ENCODE assay signal across 9 cellular contexts in genomic region chr6:149852180-149852579, GRCh38. TPM values are rescaled to one million over a fixed set of nuclear protein-coding genes. Genes with fewer than 3 reads are reported as not detected.
DNase-seq lines count a peak whose midpoint lies in the region; ATAC-seq and TF ChIP-seq lines count a peak whose summit lies in the region.
"Had no signal": no experiment of that assay in that cellular context is flagged by ENCODE, and none has a peak within 500 bp of the region (broad histone marks: within the 10 kb centered on the region; RNA-seq: fewer than 3 reads in every experiment).

No MANE protein-coding gene starts in this region.

- intact Hi-C loops in A673 (cut with micrococcal nuclease; ENCODE audit: unreplicated experiment), result no loop called here
- intact Hi-C loops in PC-9 (cut with micrococcal nuclease; ENCODE audit: unreplicated experiment), result no loop called here

- H3K79me2 ChIP-seq in PC-9 (ENCODE audit: low read depth), result peaks cover 61% of the 10 kb centered on the region

- H3K9me3 ChIP-seq in A673 (ENCODE audit: low read depth, low read length, poor library complexity, severe bottlenecking) (no peaks in the 10 kb centered on the region), PC-9 (ENCODE audit: insufficient read depth, low read depth) (no peaks in the 10 kb centered on the region)

- peak overlapping the region; percentile 80 for H3K4me2 ChIP-seq in PC-9

- H3K27me3 ChIP-seq in A673 (replicated peaks; ENCODE audit: insufficient read depth, low read depth, low read length, poor library complexity), result no peaks in the 10 kb centered on the region
- no peaks in the 10 kb centered on the region for H3K27me3 ChIP-seq in PC-9 (ENCODE audit: insufficient read depth, low read depth)

- BruUV-seq in A673 (replicated peaks; lab: Mats Ljungman, UMichigan), result no TSS peak
- BruUV-seq in PC-9 (replicated peaks; lab: Mats Ljungman, UMichigan), result no TSS peak

- 0 out of 2 replicates have a peak, but pooled peaks cover 2% of the 10 kb centered on the region for H4K20me1 ChIP-seq in PC-9 (ENCODE audit: insufficient read depth)

- no peaks in the 10 kb centered on the region for H3K9me2 ChIP-seq in PC-9 (ENCODE audit: insufficient read depth)

- TF ChIP-seq CTCF in A673 (conservative IDR thresholded peaks at IDR 0.05; ENCODE audit: low read depth, low read length) (no peak), PC-9 (conservative IDR thresholded peaks at IDR 0.05) (no peak), fibroblast of villous mesenchyme (IDR thresholded peaks at IDR 0.05; ENCODE audit: insufficient read depth, low read depth, low read length) (no peak)

- H3F3A ChIP-seq in PC-9 (ENCODE audit: insufficient read depth, low read depth), result peaks cover 64% of the 10 kb centered on the region

- POLR2A ChIA-PET in A673 (lab: Charles Lee; ENCODE audit: low non-redundant PET) (no interaction called here), PC-9 (lab: Charles Lee; ENCODE audit: unreplicated experiment) (interaction anchor here (1.0 kb wide), 1 partner anchor 13 kb away, joined by 5 read pairs; no protein-coding TSS in a partner anchor), HEK293T (lab: Yijun Ruan, JAX) (no interaction called here)

- H3K36me3 ChIP-seq in A673 (ENCODE audit: insufficient read depth, low read length, poor library complexity, severe bottlenecking) (peaks cover 5% of the 10 kb centered on the region), PC-9 (ENCODE audit: low read depth) (peaks cover 14% of the 10 kb centered on the region; the same call in 1 of the 2 replicates)

- H2AFZ ChIP-seq in PC-9, result 0 out of 2 replicates have a peak overlapping the region, but pooled peaks have one; percentile 12

- ATAC-seq in GM18907 (IDR thresholded peaks at IDR 0.05; ENCODE audit: unreplicated experiment) (peak; percentile 65), GM18909 (IDR thresholded peaks at IDR 0.05; ENCODE audit: poor library complexity, unreplicated experiment) (no peak)

- H3K4me1 ChIP-seq in A673 (ENCODE audit: insufficient read depth, low read length, poor library complexity, severe bottlenecking), result peaks cover 68% of the 10 kb centered on the region
- peaks cover 81% of the 10 kb centered on the region for H3K4me1 ChIP-seq in PC-9 (replicated peaks; ENCODE audit: insufficient read depth)

- H3K27ac ChIP-seq in A673 (ENCODE audit: low read depth, low read length, poor library complexity, severe bottlenecking), result peak overlapping the region; percentile 68
- H3K27ac ChIP-seq in PC-9, result peak overlapping the region; percentile 96

- DNase-seq in A673 (ENCODE audit: low spot score), result peak; percentile 90
- peak in 1 of 2 experiments; percentile 80 for DNase-seq in PC-9
- peak; percentile 84 for DNase-seq in fibroblast of villous mesenchyme (ENCODE audit: low read depth)
- DNase-seq in stimulated activated CD4-positive, alpha-beta T cell treated with anti-CD3 and anti-CD28 coated beads, Interleukin-12 subunit alpha, Interleukin-12 subunit beta, amount 100 ng/mL, for 4 hours, result no peak
- no peak for DNase-seq in activated T-cell treated with anti-CD3 and anti-CD28 coated beads for 4 hours
- no peak for DNase-seq in HEK293T (ENCODE audit: extremely low spot score)

- CTCF ChIA-PET in A673 (lab: Charles Lee), result no interaction called here
- CTCF ChIA-PET in PC-9 (lab: Charles Lee), result no interaction called here
- CTCF ChIA-PET in HEK293T (lab: Yijun Ruan, JAX), result no interaction called here

- peak overlapping the region; percentile 20 for H3K4me3 ChIP-seq in A673 (ENCODE audit: low read depth, low read length, poor library complexity, severe bottlenecking)
- peak overlapping the region; percentile 49 for H3K4me3 ChIP-seq in PC-9
- no peak overlapping the region for H3K4me3 ChIP-seq in fibroblast of villous mesenchyme (ENCODE audit: low read depth, low read length)

TF ChIP-seq in HEK293T, 16 proteins besides CTCF, POLR2A, EP300 and RAD21:
- no peak for TF ChIP-seq BHLHE40 (IDR thresholded peaks at IDR 0.05; ENCODE audit: borderline replicate concordance)
- no peak for TF ChIP-seq SUZ12 (IDR thresholded peaks at IDR 0.05)
- no peak for TF ChIP-seq TARDBP (IDR thresholded peaks at IDR 0.05)
- TF ChIP-seq FOXA1 (IDR thresholded peaks at IDR 0.05), result no peak
- no peak for TF ChIP-seq FOXM1 (IDR thresholded peaks at IDR 0.05; ENCODE audit: borderline replicate concordance)
- TF ChIP-seq L3MBTL2 (conservative IDR thresholded peaks at IDR 0.05), result no peak
- no peak for TF ChIP-seq ELF4 (IDR thresholded peaks at IDR 0.05)
- TF ChIP-seq NFRKB (IDR thresholded peaks at IDR 0.05), result no peak
- TF ChIP-seq PKNOX1 (IDR thresholded peaks at IDR 0.05), result no peak
- TF ChIP-seq CTBP1 (IDR thresholded peaks at IDR 0.05; ENCODE audit: borderline replicate concordance), result no peak

RNA-seq across cellular contexts. Expression of gene LRP11, which starts 12.0 kb away (rescaled TPM):
- total RNA-seq in A673 (2021), result 53.2 and 56.1 TPM in 2 replicates
- 33.8 and 38.6 TPM in 2 replicates for total RNA-seq in PC-9 (2021)
- 97.2 and 97.6 TPM in 2 replicates for total RNA-seq in fibroblast of villous mesenchyme

RNA-seq across cellular contexts. Expression of gene RAET1E, which starts 45.7 kb away (rescaled TPM):
- total RNA-seq in A673 (2021) (0.92 and 3.2 TPM in 2 replicates), PC-9 (2021) (0.20 TPM in 1 of 2 replicates, not detected in the other), fibroblast of villous mesenchyme (under 0.01 TPM in 1 of 2 replicates, not detected in the other)
- total RNA-seq: mononuclear cell had no signal

Comparison
In these comparisons a context has a peak if more than half of its experiments do, and no peak if none do; other contexts are left out.
1. DNase-seq: peak in A673 (single experiment) and fibroblast of villous mesenchyme (single experiment); none in stimulated activated CD4-positive, alpha-beta T cell treated with anti-CD3 and anti-CD28 coated beads, Interleukin-12 subunit alpha, Interleukin-12 subunit beta, amount 100 ng/mL, for 4 hours (single experiment), activated T-cell treated with anti-CD3 and anti-CD28 coated beads for 4 hours (single experiment) and HEK293T (single experiment).